Comparison of ENCODE assay signal across 17 cellular contexts in the genomic region with DNA sequence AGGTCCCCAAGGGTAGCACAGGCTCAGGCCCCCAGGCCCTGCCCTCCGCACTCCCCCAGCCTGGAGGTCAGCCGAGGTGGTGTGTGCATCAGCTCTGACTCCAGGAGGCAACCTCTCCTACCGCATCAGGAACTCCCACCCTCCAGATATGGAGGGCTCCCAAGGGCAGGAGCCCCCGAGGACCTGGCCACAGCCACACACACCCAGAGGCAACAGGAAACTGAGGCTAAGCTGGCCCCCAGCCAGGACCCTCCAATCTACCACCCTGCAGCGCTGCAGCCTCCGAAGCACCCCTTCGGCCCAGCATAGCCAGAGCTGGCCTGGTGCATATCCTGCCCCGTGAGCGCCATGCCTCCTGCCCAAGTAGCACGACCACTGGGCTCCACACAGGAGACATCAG.
A peak's percentile ranks its signal among the peaks of the same experiment; 100 is the strongest.
DNase-seq lines count a peak whose midpoint lies in the region; ATAC-seq, FAIRE-seq and TF ChIP-seq lines count a peak whose summit lies in the region.
"Had no signal": no experiment of that assay in that cellular context is flagged by ENCODE, and none has a peak within 500 bp of the region (broad histone marks: within the 10 kb centered on the region; RNA-seq: fewer than 3 reads in every experiment).

No MANE protein-coding gene starts in this region.

- DNase-seq in GM23338 (ENCODE audit: low spot score), result no peak
- DNase-seq in bronchial epithelial cell (ENCODE audit: low read depth), result no peak
- DNase-seq in lower lobe of right lung, result peak; percentile 35
- DNase-seq in NCI-H2196 treated with DMSO at 0.1 percent for 48 hours (lab: John Stamatoyannopoulos, UW; ENCODE audit: unreplicated experiment), result no peak
- no peak for DNase-seq in activated CD4-positive, alpha-beta T cell treated with anti-CD3 and anti-CD28 coated beads, Interleukin-2, amount 50 U/mL, for 48 hours
- DNase-seq in activated CD4-positive, alpha-beta T cell treated with anti-CD3 and anti-CD28 coated beads, Interleukin-2, amount 50 U/mL, for 4 hours, result no peak
- DNase-seq: Caco-2; CD8-positive, alpha-beta memory T cell; DND-41; GF-D8; GM23248 had no signal

- H3K79me2 ChIP-seq in GM23338 (replicated peaks; ENCODE audit: insufficient read depth), result no peaks in the 10 kb centered on the region

- no peaks in the 10 kb centered on the region for H3K36me3 ChIP-seq in GM23338 (ENCODE audit: insufficient read depth)
- H3K36me3 ChIP-seq in bronchial epithelial cell (ENCODE audit: control insufficient read depth, insufficient read depth, low read length), result no peaks in the 10 kb centered on the region
- no peaks in the 10 kb centered on the region for H3K36me3 ChIP-seq in lower lobe of right lung
- H3K36me3 ChIP-seq: HAP-1 had no signal

- no peak overlapping the region for H3K4me3 Mint-ChIP-seq in GM23338
- H3K4me3 Mint-ChIP-seq: B cell; CD14-positive monocyte; CD8-positive, alpha-beta memory T cell had no signal

- 0 out of 2 replicates have a peak overlapping the region, but pooled peaks have one; percentile 37 for H3K27ac Mint-ChIP-seq in GM23338
- H3K27ac Mint-ChIP-seq: B cell, IgD-negative memory B cell had no signal

- FAIRE-seq in bronchial epithelial cell (lab: Jason Lieb, UNC), result peak; percentile 68
- FAIRE-seq: A204.1 had no signal

- intact Hi-C loops in lower lobe of right lung (cut with DNase I), result no loop called here

- H3K4me2 ChIP-seq in GM23338, result no peak overlapping the region

- TF ChIP-seq CTCF in GM23338 (conservative IDR thresholded peaks at IDR 0.05; ENCODE audit: low read depth in 2 of 2), result no peak
- no peak for TF ChIP-seq CTCF in bronchial epithelial cell (IDR thresholded peaks at IDR 0.05; ENCODE audit: insufficient read depth, low read length, severe bottlenecking)
- no peak for TF ChIP-seq CTCF in lower lobe of right lung (IDR thresholded peaks at IDR 0.05)

- no peaks in the 10 kb centered on the region for H3K36me3 Mint-ChIP-seq in GM23338 (ENCODE audit: low read depth)
- H3K36me3 Mint-ChIP-seq: CD14-positive monocyte; CD8-positive, alpha-beta memory T cell had no signal

- H3K27me3 Mint-ChIP-seq in GM23338 (ENCODE audit: insufficient read depth, low read depth, poor library complexity), result peaks cover 10% of the 10 kb centered on the region
- H3K27me3 Mint-ChIP-seq: B cell had no signal

- no peaks in the 10 kb centered on the region for H3K9me2 ChIP-seq in GM23338 (ENCODE audit: insufficient read depth)

- H3K4me1 Mint-ChIP-seq in GM23338, result peaks cover 3% of the 10 kb centered on the region; the same call in 2 of the 3 replicates
- H3K4me1 Mint-ChIP-seq: B cell, IgD-negative memory B cell had no signal

- ATAC-seq in GM23338 (no peak), lower lobe of right lung (no peak), GM21367 (IDR thresholded peaks at IDR 0.05; ENCODE audit: unreplicated experiment) (no peak)

- no peaks in the 10 kb centered on the region for H3F3A ChIP-seq in GM23338 (replicated peaks; ENCODE audit: low read depth)

- no peak overlapping the region for H2AFZ ChIP-seq in GM23338
- H2AFZ ChIP-seq: GM23248 had no signal

- H3K27me3 ChIP-seq in GM23338 (ENCODE audit: insufficient read depth) (no peaks in the 10 kb centered on the region), bronchial epithelial cell (ENCODE audit: control insufficient read depth, insufficient read depth, low read length) (no peaks in the 10 kb centered on the region), lower lobe of right lung (ENCODE audit: low read depth) (no peaks in the 10 kb centered on the region)

- no peak overlapping the region for H3K4me3 ChIP-seq in GM23338
- no peak overlapping the region for H3K4me3 ChIP-seq in bronchial epithelial cell (ENCODE audit: low read depth, low read length)
- no peak overlapping the region for H3K4me3 ChIP-seq in lower lobe of right lung
- H3K4me3 ChIP-seq: GM23248, HAP-1 had no signal

- H3K9me3 Mint-ChIP-seq in GM23338, result no peaks in the 10 kb centered on the region
- H3K9me3 Mint-ChIP-seq: CD14-positive monocyte; CD8-positive, alpha-beta memory T cell; IgD-negative memory B cell had no signal

- H3K9me3 ChIP-seq in lower lobe of right lung, result no peaks in the 10 kb centered on the region
- H3K9me3 ChIP-seq: Caco-2, HAP-1 had no signal

- H3K4me1 ChIP-seq in GM23338 (ENCODE audit: insufficient read depth), result no peaks in the 10 kb centered on the region
- H3K4me1 ChIP-seq in lower lobe of right lung, result peaks cover 6% of the 10 kb centered on the region
- H3K4me1 ChIP-seq: HAP-1 had no signal

- H3K27ac ChIP-seq in GM23338 (ENCODE audit: low read depth) (no peak overlapping the region), lower lobe of right lung (no peak overlapping the region)
- H3K27ac ChIP-seq: GM23248 had no signal

- no peaks in the 10 kb centered on the region for H4K20me1 ChIP-seq in GM23338 (replicated peaks; ENCODE audit: insufficient read depth)

TF ChIP-seq in GM23338, 12 proteins besides CTCF, POLR2A, EP300 and RAD21 (continues in another document):
- TF ChIP-seq CREB1 (CRISPR knock-in tag; IDR thresholded peaks at IDR 0.05; ENCODE audit: low read depth) (no peak), ZNF114 (CRISPR knock-in tag; IDR thresholded peaks at IDR 0.05) (no peak), JUNB (IDR thresholded peaks at IDR 0.05; ENCODE audit: unreplicated experiment) (no peak), EZH2phosphoT487 (IDR thresholded peaks at IDR 0.05; ENCODE audit: unreplicated experiment) (no peak), ZNF331 (CRISPR knock-in tag; IDR thresholded peaks at IDR 0.05; ENCODE audit: low read depth) (no peak), STAT1 (IDR thresholded peaks at IDR 0.05; ENCODE audit: unreplicated experiment) (no peak), POLR2AphosphoS5 (IDR thresholded peaks at IDR 0.05; ENCODE audit: low read depth) (no peak)
- TF ChIP-seq, protein P1, sequence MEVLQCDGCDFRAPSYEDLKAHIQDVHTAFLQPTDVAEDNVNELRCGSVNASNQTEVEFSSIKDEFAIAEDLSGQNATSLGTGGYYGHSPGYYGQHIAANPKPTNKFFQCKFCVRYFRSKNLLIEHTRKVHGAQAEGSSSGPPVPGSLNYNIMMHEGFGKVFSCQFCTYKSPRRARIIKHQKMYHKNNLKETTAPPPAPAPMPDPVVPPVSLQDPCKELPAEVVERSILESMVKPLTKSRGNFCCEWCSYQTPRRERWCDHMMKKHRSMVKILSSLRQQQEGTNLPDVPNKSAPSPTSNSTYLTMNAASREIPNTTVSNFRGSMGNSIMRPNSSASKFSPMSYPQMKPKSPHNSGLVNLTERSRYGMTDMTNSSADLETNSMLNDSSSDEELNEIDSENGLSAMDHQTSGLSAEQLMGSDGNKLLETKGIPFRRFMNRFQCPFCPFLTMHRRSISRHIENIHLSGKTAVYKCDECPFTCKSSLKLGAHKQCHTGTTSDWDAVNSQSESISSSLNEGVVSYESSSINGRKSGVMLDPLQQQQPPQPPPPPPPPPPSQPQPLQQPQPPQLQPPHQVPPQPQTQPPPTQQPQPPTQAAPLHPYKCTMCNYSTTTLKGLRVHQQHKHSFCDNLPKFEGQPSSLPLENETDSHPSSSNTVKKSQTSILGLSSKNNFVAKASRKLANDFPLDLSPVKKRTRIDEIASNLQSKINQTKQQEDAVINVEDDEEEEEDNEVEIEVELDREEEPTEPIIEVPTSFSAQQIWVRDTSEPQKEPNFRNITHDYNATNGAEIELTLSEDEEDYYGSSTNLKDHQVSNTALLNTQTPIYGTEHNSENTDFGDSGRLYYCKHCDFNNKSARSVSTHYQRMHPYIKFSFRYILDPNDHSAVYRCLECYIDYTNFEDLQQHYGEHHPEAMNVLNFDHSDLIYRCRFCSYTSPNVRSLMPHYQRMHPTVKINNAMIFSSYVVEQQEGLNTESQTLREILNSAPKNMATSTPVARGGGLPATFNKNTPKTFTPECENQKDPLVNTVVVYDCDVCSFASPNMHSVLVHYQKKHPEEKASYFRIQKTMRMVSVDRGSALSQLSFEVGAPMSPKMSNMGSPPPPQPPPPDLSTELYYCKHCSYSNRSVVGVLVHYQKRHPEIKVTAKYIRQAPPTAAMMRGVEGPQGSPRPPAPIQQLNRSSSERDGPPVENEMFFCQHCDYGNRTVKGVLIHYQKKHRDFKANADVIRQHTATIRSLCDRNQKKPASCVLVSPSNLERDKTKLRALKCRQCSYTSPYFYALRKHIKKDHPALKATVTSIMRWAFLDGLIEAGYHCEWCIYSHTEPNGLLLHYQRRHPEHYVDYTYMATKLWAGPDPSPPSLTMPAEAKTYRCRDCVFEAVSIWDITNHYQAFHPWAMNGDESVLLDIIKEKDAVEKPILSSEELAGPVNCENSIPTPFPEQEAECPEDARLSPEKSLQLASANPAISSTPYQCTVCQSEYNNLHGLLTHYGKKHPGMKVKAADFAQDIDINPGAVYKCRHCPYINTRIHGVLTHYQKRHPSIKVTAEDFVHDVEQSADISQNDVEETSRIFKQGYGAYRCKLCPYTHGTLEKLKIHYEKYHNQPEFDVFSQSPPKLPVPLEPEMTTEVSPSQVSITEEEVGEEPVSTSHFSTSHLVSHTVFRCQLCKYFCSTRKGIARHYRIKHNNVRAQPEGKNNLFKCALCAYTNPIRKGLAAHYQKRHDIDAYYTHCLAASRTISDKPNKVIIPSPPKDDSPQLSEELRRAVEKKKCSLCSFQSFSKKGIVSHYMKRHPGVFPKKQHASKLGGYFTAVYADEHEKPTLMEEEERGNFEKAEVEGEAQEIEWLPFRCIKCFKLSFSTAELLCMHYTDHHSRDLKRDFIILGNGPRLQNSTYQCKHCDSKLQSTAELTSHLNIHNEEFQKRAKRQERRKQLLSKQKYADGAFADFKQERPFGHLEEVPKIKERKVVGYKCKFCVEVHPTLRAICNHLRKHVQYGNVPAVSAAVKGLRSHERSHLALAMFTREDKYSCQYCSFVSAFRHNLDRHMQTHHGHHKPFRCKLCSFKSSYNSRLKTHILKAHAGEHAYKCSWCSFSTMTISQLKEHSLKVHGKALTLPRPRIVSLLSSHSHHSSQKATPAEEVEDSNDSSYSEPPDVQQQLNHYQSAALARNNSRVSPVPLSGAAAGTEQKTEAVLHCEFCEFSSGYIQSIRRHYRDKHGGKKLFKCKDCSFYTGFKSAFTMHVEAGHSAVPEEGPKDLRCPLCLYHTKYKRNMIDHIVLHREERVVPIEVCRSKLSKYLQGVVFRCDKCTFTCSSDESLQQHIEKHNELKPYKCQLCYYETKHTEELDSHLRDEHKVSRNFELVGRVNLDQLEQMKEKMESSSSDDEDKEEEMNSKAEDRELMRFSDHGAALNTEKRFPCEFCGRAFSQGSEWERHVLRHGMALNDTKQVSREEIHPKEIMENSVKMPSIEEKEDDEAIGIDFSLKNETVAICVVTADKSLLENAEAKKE (CRISPR knock-in tag; IDR thresholded peaks at IDR 0.05), result no peak
- TF ChIP-seq, protein P2, sequence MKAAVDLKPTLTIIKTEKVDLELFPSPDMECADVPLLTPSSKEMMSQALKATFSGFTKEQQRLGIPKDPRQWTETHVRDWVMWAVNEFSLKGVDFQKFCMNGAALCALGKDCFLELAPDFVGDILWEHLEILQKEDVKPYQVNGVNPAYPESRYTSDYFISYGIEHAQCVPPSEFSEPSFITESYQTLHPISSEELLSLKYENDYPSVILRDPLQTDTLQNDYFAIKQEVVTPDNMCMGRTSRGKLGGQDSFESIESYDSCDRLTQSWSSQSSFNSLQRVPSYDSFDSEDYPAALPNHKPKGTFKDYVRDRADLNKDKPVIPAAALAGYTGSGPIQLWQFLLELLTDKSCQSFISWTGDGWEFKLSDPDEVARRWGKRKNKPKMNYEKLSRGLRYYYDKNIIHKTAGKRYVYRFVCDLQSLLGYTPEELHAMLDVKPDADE (IDR thresholded peaks at IDR 0.05), result no peak
